In the genomic region with DNA sequence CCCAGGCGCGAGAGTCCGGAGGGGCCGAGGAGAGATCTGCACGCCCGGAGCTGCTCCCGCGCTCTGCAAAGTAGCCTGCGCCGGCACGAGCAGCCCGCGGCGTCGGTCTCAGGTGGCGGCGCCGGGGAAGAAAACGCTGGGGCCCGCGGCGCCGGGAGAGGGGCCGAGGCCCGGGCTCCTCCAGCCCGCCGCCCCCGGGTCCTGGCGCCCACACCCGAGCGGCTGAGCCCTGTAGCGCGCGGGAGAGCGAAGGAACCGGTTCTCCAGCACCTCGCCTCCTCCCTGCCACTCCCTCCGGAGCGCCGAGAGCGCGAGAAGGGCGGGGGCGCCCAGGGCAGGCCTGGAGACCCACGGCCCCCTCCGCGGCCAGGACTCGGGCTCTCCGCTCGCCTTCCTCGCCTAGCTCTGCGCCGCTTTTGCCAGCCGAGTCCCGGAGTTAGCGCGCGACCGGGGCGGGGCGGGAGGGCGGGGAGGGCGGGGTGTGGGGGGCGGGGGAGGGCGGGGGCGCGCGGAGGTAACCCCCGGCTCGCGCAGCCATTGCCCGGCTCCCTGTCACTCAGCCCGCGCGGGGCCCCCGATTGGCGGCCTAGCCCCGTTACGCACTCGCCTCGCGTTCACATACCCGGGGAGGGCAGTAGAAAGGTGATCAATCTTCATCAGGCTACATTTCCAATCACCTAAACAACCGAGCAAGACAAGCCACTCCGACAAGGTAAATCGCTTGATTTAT, we compare ENCODE assay signal across 8 cellular contexts. TPM values are rescaled to one million over a fixed set of nuclear protein-coding genes. Genes with fewer than 3 reads are reported as not detected.
DNase-seq lines count a peak whose midpoint lies in the region; ATAC-seq and TF ChIP-seq lines count a peak whose summit lies in the region.

TSS of gene OTX1 (plus strand) at position 645 of the 730 bp plus-strand sequence. CDS start 2,161 bp downstream, outside the sequence.

- no peaks in the 10 kb centered on the region for H3K36me3 ChIP-seq in fibroblast of lung (ENCODE audit: control insufficient read depth, insufficient read depth, low read length)
- H3K36me3 ChIP-seq in neural progenitor cell: no peaks in the 10 kb centered on the region

- H3K9me3 Mint-ChIP-seq in activated CD8-positive, alpha-beta T cell treated with anti-CD3 and anti-CD28 coated beads for 36 hours: no peaks in the 10 kb centered on the region
- H3K9me3 Mint-ChIP-seq in neural progenitor cell: peaks cover 13% of the 10 kb centered on the region

- H3F3A ChIP-seq in neural progenitor cell (ENCODE audit: low read depth): peaks cover 58% of the 10 kb centered on the region

- H4K20me1 ChIP-seq in fibroblast of lung (ENCODE audit: control insufficient read depth, extremely low read depth, insufficient read depth, low read length) (no peaks in the 10 kb centered on the region), neural progenitor cell (ENCODE audit: low read depth) (peaks cover 52% of the 10 kb centered on the region)

- H3K9me3 ChIP-seq in fibroblast of lung (ENCODE audit: control insufficient read depth, insufficient read depth, low read depth, low read length): no peaks in the 10 kb centered on the region
- no peaks in the 10 kb centered on the region for H3K9me3 ChIP-seq in neural progenitor cell (ENCODE audit: low read depth)

- peaks cover 56% of the 10 kb centered on the region for H3K4me1 Mint-ChIP-seq in activated CD8-positive, alpha-beta T cell treated with anti-CD3 and anti-CD28 coated beads for 36 hours (ENCODE audit: low read depth)
- H3K4me1 Mint-ChIP-seq in neural progenitor cell: peaks cover 27% of the 10 kb centered on the region

- H2AFZ ChIP-seq in fibroblast of lung (ENCODE audit: low read length): no peak within 1 kb of the TSS
- no peak within 1 kb of the TSS for H2AFZ ChIP-seq in neural progenitor cell (replicated peaks)

- H3K4me1 ChIP-seq in fibroblast of lung (ENCODE audit: control insufficient read depth, extremely low read depth, insufficient read depth, low read length) (no peaks in the 10 kb centered on the region), neural progenitor cell (peaks cover 33% of the 10 kb centered on the region)

- H3K79me2 ChIP-seq in fibroblast of lung (ENCODE audit: control insufficient read depth, insufficient read depth, low read length) (no peaks in the 10 kb centered on the region), neural progenitor cell (ENCODE audit: low read depth) (peaks cover 100% of the 10 kb centered on the region)

- TF ChIP-seq CTCF in activated CD8-positive, alpha-beta T cell treated with anti-CD3 and anti-CD28 coated beads for 36 hours (IDR thresholded peaks at IDR 0.05): no peak
- no peak for TF ChIP-seq CTCF in fibroblast of lung (conservative IDR thresholded peaks at IDR 0.05 in 1 of 2, IDR thresholded peaks at IDR 0.05 in 1 of 2; ENCODE audit: low read depth in 1 of 2, low read length in 2 of 2)
- no peak for TF ChIP-seq CTCF in neural progenitor cell (IDR thresholded peaks at IDR 0.05)

- intact Hi-C loops in activated CD8-positive, alpha-beta T cell treated with anti-CD3 and anti-CD28 coated beads for 36 hours (cut with micrococcal nuclease): no loop called here

- H3K4me2 ChIP-seq in fibroblast of lung (ENCODE audit: extremely low read depth, insufficient read depth, low read length) (peak within 1 kb of the TSS; percentile 93), neural progenitor cell (peak within 1 kb of the TSS; percentile 94)

- DNase-seq in DMS153 (lab: John Stamatoyannopoulos, UW): peak; percentile 63
- DNase-seq in NCI-H460 (ENCODE audit: extremely low read depth, low read depth): peak; percentile 70
- peak; percentile 79 for DNase-seq in activated CD8-positive, alpha-beta T cell treated with anti-CD3 and anti-CD28 coated beads for 36 hours
- peak in 1 of 2 donors; percentile 30 for DNase-seq in fibroblast of lung (ENCODE audit: low read depth in 2 of 2)
- DNase-seq in neural progenitor cell (ENCODE audit: low spot score): peak; percentile 94
- DNase-seq in GOT3 (lab: John Stamatoyannopoulos, UW): no peak

- ATAC-seq in GM19463 (IDR thresholded peaks at IDR 0.05; ENCODE audit: unreplicated experiment): peak; percentile 81
- ATAC-seq in HG03469 (IDR thresholded peaks at IDR 0.05; ENCODE audit: unreplicated experiment): peak; percentile 70
- peak; percentile 79 for ATAC-seq in activated CD8-positive, alpha-beta T cell treated with anti-CD3 and anti-CD28 coated beads for 36 hours

- H3K27ac ChIP-seq in fibroblast of lung (ENCODE audit: insufficient read depth, low read length): no peak within 1 kb of the TSS
- peak within 1 kb of the TSS; percentile 92 for H3K27ac ChIP-seq in neural progenitor cell

- peak within 1 kb of the TSS; percentile 68 for H3K4me3 Mint-ChIP-seq in activated CD8-positive, alpha-beta T cell treated with anti-CD3 and anti-CD28 coated beads for 36 hours
- peak within 1 kb of the TSS; percentile 98 for H3K4me3 Mint-ChIP-seq in neural progenitor cell

- H3K9ac ChIP-seq in fibroblast of lung (ENCODE audit: insufficient read depth, low read length): no peak within 1 kb of the TSS
- H3K9ac ChIP-seq in neural progenitor cell: peak within 1 kb of the TSS; percentile 49

- CTCF ChIA-PET in activated CD8-positive, alpha-beta T cell treated with anti-CD3 and anti-CD28 coated beads for 36 hours (lab: Charles Lee): no interaction called here

- H3K36me3 Mint-ChIP-seq in activated CD8-positive, alpha-beta T cell treated with anti-CD3 and anti-CD28 coated beads for 36 hours (ENCODE audit: low read depth): peaks cover 7% of the 10 kb centered on the region
- H3K36me3 Mint-ChIP-seq in neural progenitor cell: peaks cover 56% of the 10 kb centered on the region

- H3K27me3 Mint-ChIP-seq in activated CD8-positive, alpha-beta T cell treated with anti-CD3 and anti-CD28 coated beads for 36 hours: peaks cover 84% of the 10 kb centered on the region
- peaks cover 57% of the 10 kb centered on the region for H3K27me3 Mint-ChIP-seq in neural progenitor cell (ENCODE audit: insufficient read depth, low read depth)

- H3K27ac Mint-ChIP-seq in activated CD8-positive, alpha-beta T cell treated with anti-CD3 and anti-CD28 coated beads for 36 hours: no peak within 1 kb of the TSS
- H3K27ac Mint-ChIP-seq in neural progenitor cell: peak within 1 kb of the TSS; percentile 99

- POLR2A ChIA-PET in activated CD8-positive, alpha-beta T cell treated with anti-CD3 and anti-CD28 coated beads for 36 hours (lab: Charles Lee): interaction anchor here (1.7 kb wide), 1 partner anchor 8 kb away, joined by 7 read pairs; no protein-coding TSS in a partner anchor

- peaks cover 64% of the 10 kb centered on the region for H3K27me3 ChIP-seq in fibroblast of lung (ENCODE audit: control insufficient read depth, insufficient read depth, low read length)
- peaks cover 65% of the 10 kb centered on the region for H3K27me3 ChIP-seq in neural progenitor cell

- H3K4me3 ChIP-seq in fibroblast of lung (replicated peaks in 1 of 4; ENCODE audit: control extremely low read depth in 1 of 4, insufficient read depth in 1 of 4, low read depth in 3 of 4, low read length in 4 of 4) (peak within 1 kb of the TSS; percentile 47 to 61 (median 52)), neural progenitor cell (peak within 1 kb of the TSS; percentile 93)

RNA-seq across cellular contexts. Expression of gene OTX1, which starts in this region (rescaled TPM):
- total RNA-seq in NCI-H460 (2014; rRNA removed; shearing (Covaris generic)): 0.58 and 0.79 TPM in 2 replicates
- 1.0 and 2.5 TPM in 2 replicates for polyA plus RNA-seq in NCI-H460 (2014; cell fraction: nucleus; rRNA removed)
- total RNA-seq in activated CD8-positive, alpha-beta T cell treated with anti-CD3 and anti-CD28 coated beads for 36 hours: not detected
- total RNA-seq in fibroblast of lung (0.17 TPM in 1 of 2 replicates, not detected in the other), neural progenitor cell (ENCODE audit: low replicate concordance) (7.9 and 23.3 TPM in 2 replicates)
- polyA plus RNA-seq in fibroblast of lung: not detected in 2 replicates
- 0.06 and 0.09 TPM in 2 replicates for polyA plus RNA-seq in fibroblast of lung (2012)
- polyA minus RNA-seq in fibroblast of lung (ENCODE audit: low replicate concordance): 0.11 TPM in 1 of 2 replicates, not detected in the other

Comparison
In these comparisons a context has a peak if more than half of its experiments do, and no peak if none do; other contexts are left out.
1. Peak in DNase-seq and ATAC-seq in activated CD8-positive, alpha-beta T cell treated with anti-CD3 and anti-CD28 coated beads for 36 hours; RNA of the gene not detected or under 1 TPM.